In the genomic region with DNA sequence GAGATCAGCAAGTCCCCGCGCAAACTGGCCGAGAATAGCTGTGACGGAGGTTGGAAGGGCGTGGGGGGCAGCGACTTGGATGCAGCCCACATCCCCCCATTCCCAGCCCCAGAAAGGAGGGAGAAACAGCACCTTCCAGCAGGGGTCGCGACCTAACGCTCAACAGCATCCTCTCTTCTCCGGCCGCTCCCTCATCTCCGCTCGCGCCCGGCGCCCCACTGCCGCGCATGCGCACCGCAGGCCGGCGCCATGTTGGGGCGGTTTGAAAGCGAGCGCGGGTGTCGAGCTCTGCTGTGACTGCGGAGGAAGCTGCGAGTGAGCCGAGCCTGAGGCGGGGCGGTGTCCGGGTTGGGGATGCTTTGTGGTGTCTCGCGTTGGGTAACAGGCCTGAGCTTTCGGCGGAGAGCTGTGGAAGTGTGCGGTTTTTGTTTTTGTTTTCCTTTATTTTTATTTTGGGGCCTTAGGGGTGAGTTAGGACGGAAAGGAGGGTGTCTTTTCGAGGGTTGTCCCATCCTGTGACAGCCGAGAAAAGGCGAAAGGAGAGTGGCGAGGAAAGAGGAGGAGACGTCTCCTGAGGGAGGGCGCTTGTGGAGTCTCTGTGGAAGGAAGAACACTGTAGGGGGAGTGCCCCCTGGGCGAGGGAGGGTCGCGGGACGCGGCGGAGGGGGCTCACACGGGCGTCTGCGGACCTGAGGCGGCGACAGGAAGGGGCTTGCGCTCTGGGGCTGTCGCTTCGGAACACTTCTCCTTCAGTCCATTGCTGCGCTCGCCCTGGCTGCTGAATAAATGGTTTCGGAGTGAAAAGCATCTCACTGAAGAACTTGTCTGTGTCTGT, we compare ENCODE assay signal across 1 cellular context.
TF ChIP-seq lines count a peak whose summit lies in the region.

A gene (plus strand): TSS at position 247 of the 835 bp plus-strand sequence. CDS start 2,667 bp downstream, outside the sequence.
A gene with protein sequence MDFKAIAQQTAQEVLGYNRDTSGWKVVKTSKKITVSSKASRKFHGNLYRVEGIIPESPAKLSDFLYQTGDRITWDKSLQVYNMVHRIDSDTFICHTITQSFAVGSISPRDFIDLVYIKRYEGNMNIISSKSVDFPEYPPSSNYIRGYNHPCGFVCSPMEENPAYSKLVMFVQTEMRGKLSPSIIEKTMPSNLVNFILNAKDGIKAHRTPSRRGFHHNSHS (minus strand): TSS at position 199 of the 835 bp plus-strand sequence. CDS start 3,285 bp downstream, outside the sequence.

TF ChIP-seq in GM23338, 12 proteins besides CTCF, POLR2A, EP300 and RAD21 (continued from another document):
- TF ChIP-seq, protein P1, sequence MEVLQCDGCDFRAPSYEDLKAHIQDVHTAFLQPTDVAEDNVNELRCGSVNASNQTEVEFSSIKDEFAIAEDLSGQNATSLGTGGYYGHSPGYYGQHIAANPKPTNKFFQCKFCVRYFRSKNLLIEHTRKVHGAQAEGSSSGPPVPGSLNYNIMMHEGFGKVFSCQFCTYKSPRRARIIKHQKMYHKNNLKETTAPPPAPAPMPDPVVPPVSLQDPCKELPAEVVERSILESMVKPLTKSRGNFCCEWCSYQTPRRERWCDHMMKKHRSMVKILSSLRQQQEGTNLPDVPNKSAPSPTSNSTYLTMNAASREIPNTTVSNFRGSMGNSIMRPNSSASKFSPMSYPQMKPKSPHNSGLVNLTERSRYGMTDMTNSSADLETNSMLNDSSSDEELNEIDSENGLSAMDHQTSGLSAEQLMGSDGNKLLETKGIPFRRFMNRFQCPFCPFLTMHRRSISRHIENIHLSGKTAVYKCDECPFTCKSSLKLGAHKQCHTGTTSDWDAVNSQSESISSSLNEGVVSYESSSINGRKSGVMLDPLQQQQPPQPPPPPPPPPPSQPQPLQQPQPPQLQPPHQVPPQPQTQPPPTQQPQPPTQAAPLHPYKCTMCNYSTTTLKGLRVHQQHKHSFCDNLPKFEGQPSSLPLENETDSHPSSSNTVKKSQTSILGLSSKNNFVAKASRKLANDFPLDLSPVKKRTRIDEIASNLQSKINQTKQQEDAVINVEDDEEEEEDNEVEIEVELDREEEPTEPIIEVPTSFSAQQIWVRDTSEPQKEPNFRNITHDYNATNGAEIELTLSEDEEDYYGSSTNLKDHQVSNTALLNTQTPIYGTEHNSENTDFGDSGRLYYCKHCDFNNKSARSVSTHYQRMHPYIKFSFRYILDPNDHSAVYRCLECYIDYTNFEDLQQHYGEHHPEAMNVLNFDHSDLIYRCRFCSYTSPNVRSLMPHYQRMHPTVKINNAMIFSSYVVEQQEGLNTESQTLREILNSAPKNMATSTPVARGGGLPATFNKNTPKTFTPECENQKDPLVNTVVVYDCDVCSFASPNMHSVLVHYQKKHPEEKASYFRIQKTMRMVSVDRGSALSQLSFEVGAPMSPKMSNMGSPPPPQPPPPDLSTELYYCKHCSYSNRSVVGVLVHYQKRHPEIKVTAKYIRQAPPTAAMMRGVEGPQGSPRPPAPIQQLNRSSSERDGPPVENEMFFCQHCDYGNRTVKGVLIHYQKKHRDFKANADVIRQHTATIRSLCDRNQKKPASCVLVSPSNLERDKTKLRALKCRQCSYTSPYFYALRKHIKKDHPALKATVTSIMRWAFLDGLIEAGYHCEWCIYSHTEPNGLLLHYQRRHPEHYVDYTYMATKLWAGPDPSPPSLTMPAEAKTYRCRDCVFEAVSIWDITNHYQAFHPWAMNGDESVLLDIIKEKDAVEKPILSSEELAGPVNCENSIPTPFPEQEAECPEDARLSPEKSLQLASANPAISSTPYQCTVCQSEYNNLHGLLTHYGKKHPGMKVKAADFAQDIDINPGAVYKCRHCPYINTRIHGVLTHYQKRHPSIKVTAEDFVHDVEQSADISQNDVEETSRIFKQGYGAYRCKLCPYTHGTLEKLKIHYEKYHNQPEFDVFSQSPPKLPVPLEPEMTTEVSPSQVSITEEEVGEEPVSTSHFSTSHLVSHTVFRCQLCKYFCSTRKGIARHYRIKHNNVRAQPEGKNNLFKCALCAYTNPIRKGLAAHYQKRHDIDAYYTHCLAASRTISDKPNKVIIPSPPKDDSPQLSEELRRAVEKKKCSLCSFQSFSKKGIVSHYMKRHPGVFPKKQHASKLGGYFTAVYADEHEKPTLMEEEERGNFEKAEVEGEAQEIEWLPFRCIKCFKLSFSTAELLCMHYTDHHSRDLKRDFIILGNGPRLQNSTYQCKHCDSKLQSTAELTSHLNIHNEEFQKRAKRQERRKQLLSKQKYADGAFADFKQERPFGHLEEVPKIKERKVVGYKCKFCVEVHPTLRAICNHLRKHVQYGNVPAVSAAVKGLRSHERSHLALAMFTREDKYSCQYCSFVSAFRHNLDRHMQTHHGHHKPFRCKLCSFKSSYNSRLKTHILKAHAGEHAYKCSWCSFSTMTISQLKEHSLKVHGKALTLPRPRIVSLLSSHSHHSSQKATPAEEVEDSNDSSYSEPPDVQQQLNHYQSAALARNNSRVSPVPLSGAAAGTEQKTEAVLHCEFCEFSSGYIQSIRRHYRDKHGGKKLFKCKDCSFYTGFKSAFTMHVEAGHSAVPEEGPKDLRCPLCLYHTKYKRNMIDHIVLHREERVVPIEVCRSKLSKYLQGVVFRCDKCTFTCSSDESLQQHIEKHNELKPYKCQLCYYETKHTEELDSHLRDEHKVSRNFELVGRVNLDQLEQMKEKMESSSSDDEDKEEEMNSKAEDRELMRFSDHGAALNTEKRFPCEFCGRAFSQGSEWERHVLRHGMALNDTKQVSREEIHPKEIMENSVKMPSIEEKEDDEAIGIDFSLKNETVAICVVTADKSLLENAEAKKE (CRISPR knock-in tag; IDR thresholded peaks at IDR 0.05), result no peak
- TF ChIP-seq EZH2 (IDR thresholded peaks at IDR 0.05; ENCODE audit: low read depth, unreplicated experiment), result no peak
